In the genomic region with DNA sequence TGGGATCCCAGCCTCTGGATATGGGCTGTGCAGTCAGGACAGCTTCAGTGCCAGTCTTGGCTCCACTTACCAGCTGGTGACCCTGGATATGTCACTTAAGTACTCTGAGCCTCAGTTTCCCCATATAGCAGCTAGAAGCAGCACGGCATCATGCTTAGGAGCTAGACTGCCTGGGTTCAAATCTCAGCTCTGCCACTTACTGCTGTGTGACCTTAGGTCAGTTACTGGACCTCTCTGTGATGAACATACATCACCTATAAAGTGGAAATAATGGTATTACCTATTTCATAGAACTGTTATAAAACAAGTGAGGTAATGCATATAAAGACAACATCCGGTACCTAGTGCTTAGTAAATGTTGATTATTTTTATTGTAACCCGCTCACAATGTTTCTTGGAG, we compare ENCODE assay signal across 28 cellular contexts.
"Had no signal": no experiment of that assay in that cellular context is flagged by ENCODE, and none has a peak within 500 bp of the region (broad histone marks: within the 10 kb centered on the region; RNA-seq: fewer than 3 reads in every experiment).

No MANE protein-coding gene starts in this region.

- DNase-seq: colonic mucosa; cortex of kidney; dermis blood vessel endothelial cell; dorsolateral prefrontal cortex; effector CD4-positive, alpha-beta T cell; effector CD8-positive, alpha-beta T cell; effector memory CD4-positive, alpha-beta T cell; effector memory CD8-positive, alpha-beta T cell; erythroblast; esophagus squamous epithelium; foreskin fibroblast; foreskin keratinocyte; foreskin melanocyte; gastrocnemius medialis; head of caudate nucleus; heart left ventricle; heart right ventricle had no signal

- H3K4me3 ChIP-seq: colonic mucosa, coronary artery, dorsolateral prefrontal cortex, esophagus muscularis mucosa, esophagus squamous epithelium, gastrocnemius medialis, gastroesophageal sphincter, heart left ventricle, heart right ventricle had no signal

- H3K27ac Mint-ChIP-seq: dendritic cell treated with granulocyte-macrophage colony-stimulating factor and Interleukin-4, amounts not matched to agents 40 ng/mL and 50 ng/mL, for 4 days; effector memory CD8-positive, alpha-beta T cell; endodermal cell had no signal

- H3K4me3 Mint-ChIP-seq: dendritic cell treated with granulocyte-macrophage colony-stimulating factor and Interleukin-4, amounts not matched to agents 40 ng/mL and 50 ng/mL, for 4 days; effector memory CD8-positive, alpha-beta T cell; endodermal cell had no signal

- H3K4me1 ChIP-seq: colonic mucosa, foreskin keratinocyte had no signal

- H3K4me1 Mint-ChIP-seq: endodermal cell had no signal

- H3K27ac ChIP-seq: colonic mucosa, coronary artery, epithelial cell of prostate, esophagus muscularis mucosa, esophagus squamous epithelium, foreskin keratinocyte, gastrocnemius medialis, gastroesophageal sphincter, heart left ventricle, heart right ventricle had no signal

- H3K36me3 ChIP-seq: colonic mucosa, esophagus muscularis mucosa, esophagus squamous epithelium, gastrocnemius medialis, gastroesophageal sphincter, heart left ventricle, heart right ventricle had no signal

- H3K9me3 ChIP-seq: colonic mucosa, esophagus muscularis mucosa, esophagus squamous epithelium, gastrocnemius medialis, gastroesophageal sphincter, heart left ventricle, heart right ventricle had no signal

- H3K9me3 Mint-ChIP-seq: dendritic cell treated with granulocyte-macrophage colony-stimulating factor and Interleukin-4, amounts not matched to agents 40 ng/mL and 50 ng/mL, for 4 days; effector memory CD8-positive, alpha-beta T cell; endodermal cell had no signal

- FAIRE-seq: colon, endometrium, endothelial cell of umbilical vein, frontal cortex had no signal

- ATAC-seq: effector memory CD8-positive, alpha-beta T cell; esophagus mucosa; foreskin keratinocyte; gastrocnemius medialis; gastroesophageal sphincter; heart left ventricle; heart right ventricle had no signal
